Comparison of ENCODE assay signal across 14 cellular contexts in genomic region chr4:108342325-108342986, GRCh38.
A peak's percentile ranks its signal among the peaks of the same experiment; 100 is the strongest.
DNase-seq lines count a peak whose midpoint lies in the region; ATAC-seq and TF ChIP-seq lines count a peak whose summit lies in the region.
"Had no signal": no experiment of that assay in that cellular context is flagged by ENCODE, and none has a peak within 500 bp of the region (broad histone marks: within the 10 kb centered on the region; RNA-seq: fewer than 3 reads in every experiment).

No MANE protein-coding gene starts in this region.

- no peaks in the 10 kb centered on the region for H3K27me3 Mint-ChIP-seq in activated T-cell treated with anti-CD3 and anti-CD28 coated beads, Interleukin-2, amount 50 U/mL, for 24 hours
- H3K27me3 Mint-ChIP-seq in T-helper 2 cell treated with Interferon-gamma antibody and Interleukin-4, amounts not matched to agents 5 μg/mL and 100 μg/mL, for 36 hours (ENCODE audit: low read depth): peaks cover 8% of the 10 kb centered on the region
- H3K27me3 Mint-ChIP-seq in brain (no peaks in the 10 kb centered on the region), neural crest cell (ENCODE audit: low read depth) (no peaks in the 10 kb centered on the region), WTC11 (ENCODE audit: low read depth) (no peaks in the 10 kb centered on the region)

- H3K36me3 Mint-ChIP-seq in activated T-cell treated with anti-CD3 and anti-CD28 coated beads, Interleukin-2, amount 50 U/mL, for 24 hours (ENCODE audit: low read depth): no peaks in the 10 kb centered on the region
- H3K36me3 Mint-ChIP-seq in T-helper 2 cell treated with Interferon-gamma antibody and Interleukin-4, amounts not matched to agents 5 μg/mL and 100 μg/mL, for 36 hours (ENCODE audit: low read depth): no peaks in the 10 kb centered on the region
- no peaks in the 10 kb centered on the region for H3K36me3 Mint-ChIP-seq in brain
- no peaks in the 10 kb centered on the region for H3K36me3 Mint-ChIP-seq in neural crest cell (ENCODE audit: low read depth)
- no peaks in the 10 kb centered on the region for H3K36me3 Mint-ChIP-seq in WTC11

- TF ChIP-seq CTCF in brain (conservative IDR thresholded peaks at IDR 0.05): no peak
- TF ChIP-seq CTCF in neural crest cell (conservative IDR thresholded peaks at IDR 0.05): no peak
- no peak for TF ChIP-seq CTCF in WTC11 (IDR thresholded peaks at IDR 0.05)

- ATAC-seq in WTC11: no peak

- H3K4me3 Mint-ChIP-seq in activated T-cell treated with anti-CD3 and anti-CD28 coated beads, Interleukin-2, amount 50 U/mL, for 24 hours: peak overlapping the region; percentile 47
- peak overlapping the region; percentile 68 for H3K4me3 Mint-ChIP-seq in T-helper 2 cell treated with Interferon-gamma antibody and Interleukin-4, amounts not matched to agents 5 μg/mL and 100 μg/mL, for 36 hours
- no peak overlapping the region for H3K4me3 Mint-ChIP-seq in brain
- H3K4me3 Mint-ChIP-seq in neural crest cell: peak overlapping the region; percentile 13
- H3K4me3 Mint-ChIP-seq in WTC11: no peak overlapping the region

- POLR2A ChIA-PET in WTC11 (lab: Charles Lee): no interaction called here

- CTCF ChIA-PET in WTC11 (lab: Charles Lee): no interaction called here

- H3K4me1 Mint-ChIP-seq in activated T-cell treated with anti-CD3 and anti-CD28 coated beads, Interleukin-2, amount 50 U/mL, for 24 hours (ENCODE audit: low read depth): peaks cover 38% of the 10 kb centered on the region
- H3K4me1 Mint-ChIP-seq in T-helper 2 cell treated with Interferon-gamma antibody and Interleukin-4, amounts not matched to agents 5 μg/mL and 100 μg/mL, for 36 hours (ENCODE audit: low read depth): peaks cover 41% of the 10 kb centered on the region
- peaks cover 23% of the 10 kb centered on the region for H3K4me1 Mint-ChIP-seq in brain
- H3K4me1 Mint-ChIP-seq in neural crest cell: peaks cover 68% of the 10 kb centered on the region
- no peaks in the 10 kb centered on the region for H3K4me1 Mint-ChIP-seq in WTC11

- H3K9me3 Mint-ChIP-seq in activated T-cell treated with anti-CD3 and anti-CD28 coated beads, Interleukin-2, amount 50 U/mL, for 24 hours: no peaks in the 10 kb centered on the region
- H3K9me3 Mint-ChIP-seq in T-helper 2 cell treated with Interferon-gamma antibody and Interleukin-4, amounts not matched to agents 5 μg/mL and 100 μg/mL, for 36 hours: no peaks in the 10 kb centered on the region
- H3K9me3 Mint-ChIP-seq in brain: peaks cover 0 to 4% (median 0%) of the 10 kb centered on the region in 5 experiments
- H3K9me3 Mint-ChIP-seq in neural crest cell: peaks cover 2% of the 10 kb centered on the region
- H3K9me3 Mint-ChIP-seq in WTC11: no peaks in the 10 kb centered on the region

- intact Hi-C loops in cardiac septum (cut with DNase I): no loop called here

- H3K27ac Mint-ChIP-seq in activated T-cell treated with anti-CD3 and anti-CD28 coated beads, Interleukin-2, amount 50 U/mL, for 24 hours: peak overlapping the region; percentile 63
- H3K27ac Mint-ChIP-seq in T-helper 2 cell treated with Interferon-gamma antibody and Interleukin-4, amounts not matched to agents 5 μg/mL and 100 μg/mL, for 36 hours: peak overlapping the region; percentile 84
- H3K27ac Mint-ChIP-seq in brain (peak overlapping the region in 3 of 5 experiments; percentile 6 to 79 (median 29)), neural crest cell (ENCODE audit: unreplicated experiment) (peak overlapping the region; percentile 69), WTC11 (no peak overlapping the region)

- no peak for DNase-seq in activated T-cell treated with anti-CD3 and anti-CD28 coated beads, Interleukin-2, amount 50 U/mL, for 24 hours
- no peak for DNase-seq in activated T-cell treated with anti-CD3 and anti-CD28 coated beads, Interleukin-2, amount 50 U/mL, for 1 hour
- no peak for DNase-seq in T-helper 2 cell treated with Interferon-gamma antibody and Interleukin-4, amounts not matched to agents 5 μg/mL and 100 μg/mL, for 36 hours (ENCODE audit: low spot score)
- DNase-seq in neural crest cell (ENCODE audit: low read depth, low spot score) (no peak), WTC11 (ENCODE audit: low spot score) (no peak), cardiac septum (ENCODE audit: low spot score) (no peak), HUDEP-2 (lab: John Stamatoyannopoulos, UW; ENCODE audit: unreplicated experiment in 76 of 76) (no peak)
- DNase-seq: COR-L47, dermis blood vessel endothelial cell, GDM1, left ventricle myocardium inferior, NCI-H1105, SW 1271 had no signal

TF ChIP-seq in WTC11, 78 proteins besides CTCF, POLR2A, EP300 and RAD21:
- TF ChIP-seq MLX (CRISPR knock-in tag; IDR thresholded peaks at IDR 0.05) (no peak), JUN (CRISPR knock-in tag; IDR thresholded peaks at IDR 0.05) (no peak)

Comparison
In these comparisons a context has a peak if more than half of its experiments do, and no peak if none do; other contexts are left out.
1. H3K4me3 Mint-ChIP-seq: peak in activated T-cell treated with anti-CD3 and anti-CD28 coated beads, Interleukin-2, amount 50 U/mL, for 24 hours (single experiment), T-helper 2 cell treated with Interferon-gamma antibody and Interleukin-4, amounts not matched to agents 5 μg/mL and 100 μg/mL, for 36 hours (single experiment) and neural crest cell (single experiment); none in brain (0 of 5) and WTC11 (single experiment).